8 cellular contexts compared by ENCODE assay signal in the genomic region with DNA sequence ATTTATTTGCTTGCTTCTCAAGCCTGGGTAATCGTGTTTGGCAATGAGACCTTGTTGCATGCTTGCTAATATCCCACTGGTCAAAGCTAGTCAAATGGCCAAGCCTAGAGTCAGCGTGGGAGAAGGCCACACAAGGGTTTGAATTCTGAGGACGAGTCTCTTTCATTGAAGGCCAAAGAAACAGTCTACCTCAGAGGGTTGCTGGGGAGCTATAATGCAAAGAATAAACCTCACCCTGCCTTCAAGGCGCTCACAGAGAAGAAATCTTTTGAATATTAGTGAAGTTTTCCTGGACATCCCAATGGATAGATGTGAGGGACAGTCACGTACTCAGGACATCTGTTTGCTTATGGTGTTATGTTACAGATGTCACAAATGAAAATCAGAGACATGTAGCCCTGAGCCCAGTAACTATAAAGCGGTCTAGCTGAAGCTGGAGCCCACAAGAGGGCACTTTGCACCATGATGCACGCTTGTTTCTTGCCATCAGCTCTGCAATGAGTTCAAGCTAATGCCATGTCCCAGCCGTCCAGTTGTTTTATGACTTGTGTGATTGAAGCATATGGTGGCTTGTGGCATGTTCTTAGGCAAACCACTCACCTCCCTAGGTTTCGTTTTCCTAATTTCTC. TPM values are rescaled to one million over a fixed set of nuclear protein-coding genes. Genes with fewer than 3 reads are reported as not detected.
DNase-seq lines count a peak whose midpoint lies in the region; ATAC-seq, FAIRE-seq and TF ChIP-seq lines count a peak whose summit lies in the region.

No MANE protein-coding gene starts in this region.

- POLR2A ChIA-PET in activated CD4-positive, alpha-beta T cell treated with anti-CD3 and anti-CD28 coated beads, Interleukin-2, amount 10 ng/mL, durations not matched to agents 7 days and 5 days (lab: Charles Lee) = interaction anchor here (0.6 kb wide), 1 partner anchor 258 kb away, joined by 3 read pairs; no protein-coding TSS in a partner anchor

- peak overlapping the region; percentile 71 for H3K27ac ChIP-seq in vagina

- H3K4me1 ChIP-seq in vagina = peaks cover 10% of the 10 kb centered on the region

- CTCF ChIA-PET in activated CD4-positive, alpha-beta T cell treated with anti-CD3 and anti-CD28 coated beads, Interleukin-2, amount 10 ng/mL, durations not matched to agents 7 days and 5 days (lab: Charles Lee) = interaction anchor here (0.7 to 1.6 kb wide), 4 partner anchors 30 to 136 kb away, joined by 3 read pairs; no protein-coding TSS in a partner anchor

- DNase-seq in GM12864 (ENCODE audit: low read depth) (peak; percentile 48), NCI-H187 treated with DMSO at 0.1 percent for 48 hours (lab: John Stamatoyannopoulos, UW) (peak; percentile 8), natural killer cell (peak; percentile 25), vagina (ENCODE audit: extremely low spot score in 2 of 2) (no peak)
- peak; percentile 46 for DNase-seq in activated CD4-positive, alpha-beta T cell treated with anti-CD3 and anti-CD28 coated beads, Interleukin-2, amount 10 ng/mL, durations not matched to agents 7 days and 5 days

- no peaks in the 10 kb centered on the region for H3K36me3 Mint-ChIP-seq in activated CD4-positive, alpha-beta T cell treated with anti-CD3 and anti-CD28 coated beads, Interleukin-2, amount 10 ng/mL, durations not matched to agents 7 days and 5 days (ENCODE audit: low read depth)
- no peaks in the 10 kb centered on the region for H3K36me3 Mint-ChIP-seq in natural killer cell

- no peak for TF ChIP-seq POLR2A in vagina (IDR thresholded peaks at IDR 0.05)

- H3K27me3 Mint-ChIP-seq in activated CD4-positive, alpha-beta T cell treated with anti-CD3 and anti-CD28 coated beads, Interleukin-2, amount 10 ng/mL, durations not matched to agents 7 days and 5 days = peaks cover 5% of the 10 kb centered on the region
- no peaks in the 10 kb centered on the region for H3K27me3 Mint-ChIP-seq in natural killer cell (ENCODE audit: low read depth in 2 of 2)

- H3K36me3 ChIP-seq in vagina = no peaks in the 10 kb centered on the region

- peak; percentile 88 for FAIRE-seq in A204.1 (lab: Jason Lieb, UNC)

- no peaks in the 10 kb centered on the region for H3K9me3 ChIP-seq in vagina

- TF ChIP-seq CTCF in GM12864 (IDR thresholded peaks at IDR 0.05; ENCODE audit: low read depth, low read length, missing control alignments) (peak; percentile 78), natural killer cell (IDR thresholded peaks at IDR 0.05) (no peak), vagina (IDR thresholded peaks at IDR 0.05) (peak; percentile 34 to 46 (median 40))

- H3K27ac Mint-ChIP-seq in activated CD4-positive, alpha-beta T cell treated with anti-CD3 and anti-CD28 coated beads, Interleukin-2, amount 10 ng/mL, durations not matched to agents 7 days and 5 days = no peak overlapping the region
- H3K27ac Mint-ChIP-seq in natural killer cell = peak overlapping the region; percentile 73 to 77

- H3K4me1 Mint-ChIP-seq in activated CD4-positive, alpha-beta T cell treated with anti-CD3 and anti-CD28 coated beads, Interleukin-2, amount 10 ng/mL, durations not matched to agents 7 days and 5 days = peaks cover 26% of the 10 kb centered on the region
- H3K4me1 Mint-ChIP-seq in natural killer cell = peaks cover 37 to 40% of the 10 kb centered on the region in 2 donors

- intact Hi-C loops in natural killer cell (cut with micrococcal nuclease) (loop anchor here (1.0 to 5.0 kb wide), 2 partner anchors 124 to 519 kb away; a partner anchor contains a TSS), vagina (cut with DNase I) (no loop called here)

- peak; percentile 81 for ATAC-seq in HG02642 (IDR thresholded peaks at IDR 0.05; ENCODE audit: poor library complexity, unreplicated experiment)
- ATAC-seq in esophagus mucosa = peak; percentile 92
- ATAC-seq in natural killer cell = peak; percentile 75 to 89 (median 86)

- no peaks in the 10 kb centered on the region for H3K27me3 ChIP-seq in vagina

- H3K4me3 ChIP-seq in GM12864 (ENCODE audit: low read depth, low read length) = no peak overlapping the region
- peak overlapping the region; percentile 47 to 56 for H3K4me3 ChIP-seq in vagina

- peak overlapping the region; percentile 59 for H3K4me3 Mint-ChIP-seq in activated CD4-positive, alpha-beta T cell treated with anti-CD3 and anti-CD28 coated beads, Interleukin-2, amount 10 ng/mL, durations not matched to agents 7 days and 5 days
- H3K4me3 Mint-ChIP-seq in natural killer cell = peak overlapping the region; percentile 83

- H3K9me3 Mint-ChIP-seq in activated CD4-positive, alpha-beta T cell treated with anti-CD3 and anti-CD28 coated beads, Interleukin-2, amount 10 ng/mL, durations not matched to agents 7 days and 5 days = no peaks in the 10 kb centered on the region
- no peaks in the 10 kb centered on the region for H3K9me3 Mint-ChIP-seq in natural killer cell

RNA-seq across cellular contexts. Expression of a gene that starts 1.1 kb away (rescaled TPM):
- total RNA-seq in activated CD4-positive, alpha-beta T cell treated with anti-CD3 and anti-CD28 coated beads, Interleukin-2, amount 10 ng/mL, durations not matched to agents 7 days and 5 days = 1 to 10 TPM in 1 of 2 experiments, under 1 TPM in 1; 0.97 to 1.7 TPM
- total RNA-seq in esophagus mucosa (5.8 TPM), natural killer cell (1 to 10 TPM; 4.9 to 9.5 (median 8.3) TPM), vagina (10.6 TPM)

RNA-seq across cellular contexts. Expression of a gene that starts 36.6 kb away (rescaled TPM):
- total RNA-seq in activated CD4-positive, alpha-beta T cell treated with anti-CD3 and anti-CD28 coated beads, Interleukin-2, amount 10 ng/mL, durations not matched to agents 7 days and 5 days = under 1 TPM; 0.50 to 0.71 TPM
- total RNA-seq in esophagus mucosa (1.6 TPM), natural killer cell (under 1 TPM in 1 of 3 donors, not detected in 2; 0.33 TPM), vagina (9.8 TPM)

Comparison
In these comparisons a context has a peak if more than half of its experiments do, and no peak if none do; other contexts are left out.
1. DNase-seq: peak in GM12864 (single experiment), NCI-H187 treated with DMSO at 0.1 percent for 48 hours (single experiment), activated CD4-positive, alpha-beta T cell treated with anti-CD3 and anti-CD28 coated beads, Interleukin-2, amount 10 ng/mL, durations not matched to agents 7 days and 5 days (single experiment) and natural killer cell (single experiment); none in vagina (0 of 2).
2. Peak in every context shown above with its lines, with median percentiles within 50 percentile points of each other: ATAC-seq.